9 cellular contexts compared by ENCODE assay signal in genomic region chr7:25852249-25852994, GRCh38.
DNase-seq lines count a peak whose midpoint lies in the region; ATAC-seq, FAIRE-seq and TF ChIP-seq lines count a peak whose summit lies in the region.
"Had no signal": no experiment of that assay in that cellular context is flagged by ENCODE, and none has a peak within 500 bp of the region (broad histone marks: within the 10 kb centered on the region; RNA-seq: fewer than 3 reads in every experiment).

No MANE protein-coding gene starts in this region.

- H3K36me3 ChIP-seq in HepG2 (replicated peaks in 1 of 2; ENCODE audit: control insufficient read depth in 1 of 2, insufficient read depth in 2 of 2, low read length in 2 of 2) (no peaks in the 10 kb centered on the region), right lobe of liver (no peaks in the 10 kb centered on the region), mammary epithelial cell (ENCODE audit: insufficient read depth, low read length) (no peaks in the 10 kb centered on the region), mesodermal cell (ENCODE audit: control insufficient read depth, insufficient read depth, low read length) (no peaks in the 10 kb centered on the region), uterus (no peaks in the 10 kb centered on the region)

- peak overlapping the region; percentile 15 for H3K4me2 ChIP-seq in HepG2 (ENCODE audit: low read depth, low read length)
- H3K4me2 ChIP-seq in mammary epithelial cell (ENCODE audit: insufficient read depth, low read depth, low read length) = peak overlapping the region; percentile 87

- intact Hi-C loops in HepG2 (cut with micrococcal nuclease; ENCODE audit: unreplicated experiment) = no loop called here
- intact Hi-C loops in right lobe of liver (cut with DNase I) = no loop called here
- intact Hi-C loops in mammary epithelial cell (cut with micrococcal nuclease) = loop anchor here (5.0 kb wide), 1 partner anchor 50 kb away; no protein-coding TSS in a partner anchor
- intact Hi-C loops in uterus (cut with DNase I; ENCODE audit: low total_unique reads) = loop anchor here (5.0 to 10.0 kb wide), 3 partner anchors 288 to 595 kb away; no protein-coding TSS in a partner anchor

- peaks cover 45% of the 10 kb centered on the region for H3K4me1 ChIP-seq in HepG2 (ENCODE audit: insufficient read depth, low read length)
- peaks cover 0 to 8% (median 0%) of the 10 kb centered on the region in 4 donors for H3K4me1 ChIP-seq in right lobe of liver
- peaks cover 14% of the 10 kb centered on the region for H3K4me1 ChIP-seq in mammary epithelial cell (ENCODE audit: insufficient read depth, low read length)
- peaks cover 61% of the 10 kb centered on the region for H3K4me1 ChIP-seq in mesodermal cell (ENCODE audit: control insufficient read depth, insufficient read depth, low read length, poor library complexity, severe bottlenecking)
- H3K4me1 ChIP-seq in uterus = peaks cover 22 to 44% of the 10 kb centered on the region in 2 donors

- TF ChIP-seq CTCF in HepG2 (CRISPR knock-in tag; IDR thresholded peaks at IDR 0.05) = no peak
- no peak for TF ChIP-seq CTCF in right lobe of liver (IDR thresholded peaks at IDR 0.05)
- no peak for TF ChIP-seq CTCF in mammary epithelial cell (conservative IDR thresholded peaks at IDR 0.05 in 1 of 2, IDR thresholded peaks at IDR 0.05 in 1 of 2; ENCODE audit: extremely low read depth in 1 of 2, insufficient read depth in 1 of 2, low read depth in 1 of 2, low read length in 2 of 2)
- peak in 1 of 4 experiments; percentile 13 for TF ChIP-seq CTCF in uterus (IDR thresholded peaks at IDR 0.05)

- BruUV-seq in HepG2 (replicated peaks; lab: Mats Ljungman, UMichigan) (no TSS peak), mammary epithelial cell (replicated peaks; lab: Mats Ljungman, UMichigan) (no TSS peak)

- CTCF ChIA-PET in HepG2 (lab: Yijun Ruan, JAX; ENCODE audit: low intra/inter-chr PET ratio, low total read pairs) = interaction anchor here (0.9 to 2.1 kb wide), 4 partner anchors 132 to 593 kb away, joined by 3 to 13 read pairs (median 5); no protein-coding TSS in a partner anchor
- CTCF ChIA-PET in mammary epithelial cell (lab: Charles Lee; ENCODE audit: low non-redundant PET) = interaction anchor here (0.6 to 0.9 kb wide), 4 partner anchors 10 to 1657 kb away, joined by 3 to 9 read pairs (median 4); no protein-coding TSS in a partner anchor

- H3K9me3 ChIP-seq in HepG2 (ENCODE audit: low read length) (no peaks in the 10 kb centered on the region), right lobe of liver (no peaks in the 10 kb centered on the region), mammary epithelial cell (replicated peaks; ENCODE audit: insufficient read depth, low read length) (no peaks in the 10 kb centered on the region), mesodermal cell (ENCODE audit: control insufficient read depth, low read length) (no peaks in the 10 kb centered on the region), uterus (no peaks in the 10 kb centered on the region)

- TF ChIP-seq EP300 in HepG2 (IDR thresholded peaks at IDR 0.05; ENCODE audit: low read depth in 2 of 2, low read length in 2 of 2) = no peak
- no peak for TF ChIP-seq EP300 in HepG2 (CRISPR knock-in tag; IDR thresholded peaks at IDR 0.05; ENCODE audit: borderline replicate concordance)

- H3K27me3 ChIP-seq in HepG2 (ENCODE audit: control insufficient read depth in 1 of 2, insufficient read depth in 2 of 2, low read length in 2 of 2) (peaks cover 2 to 68% of the 10 kb centered on the region in 2 experiments), right lobe of liver (peaks cover 36 to 59% of the 10 kb centered on the region in 2 donors), mammary epithelial cell (ENCODE audit: insufficient read depth, low read length) (peaks cover 5% of the 10 kb centered on the region), uterus (peaks cover 0 to 2% of the 10 kb centered on the region in 2 donors)

- H3K79me2 ChIP-seq in HepG2 (ENCODE audit: insufficient read depth, low read length) (no peaks in the 10 kb centered on the region), mammary epithelial cell (ENCODE audit: insufficient read depth, low read length) (no peaks in the 10 kb centered on the region)

- dilution Hi-C loops in mammary epithelial cell (cut with HindIII; ENCODE audit: low sequenced_read_pairs) = no loop called here

- ATAC-seq in HepG2 (peak; percentile 28), right lobe of liver (no peak)

- in situ Hi-C loops in HepG2 (cut with HindIII; ENCODE audit: extremely low pct_ligation_motif_present, low pct_unique_long_range_greater_than_20kb) (loop anchor here (5.0 to 10.0 kb wide), 4 partner anchors 138 to 595 kb away; no protein-coding TSS in a partner anchor), mammary epithelial cell (cut with MboI; ENCODE audit: low sequenced_read_pairs in 2 of 2) (loop anchor here (5.0 to 10.0 kb wide), 3 partner anchors 448 to 595 kb away; no protein-coding TSS in a partner anchor)

- 23% methylated on average over 8 of the region's 78 CpGs for WGBS in HepG2 (ENCODE audit: low lambda C conversion rate)
- WGBS in right lobe of liver (ENCODE audit: insufficient coverage, low coverage, low lambda C conversion rate, missing lambda C conversion rate) = 5% methylated on average over 3 of the region's 78 CpGs
- WGBS in mammary epithelial cell (ENCODE audit: low coverage, missing lambda C conversion rate) = 1% methylated on average over 12 of the region's 78 CpGs
- WGBS in mesodermal cell (ENCODE audit: insufficient coverage in 2 of 2), 2 experiments = 2 to 4% methylated on average over 49 to 52 of the region's 78 CpGs

- no peak overlapping the region for H2AFZ ChIP-seq in HepG2 (ENCODE audit: low read length)
- H2AFZ ChIP-seq in mammary epithelial cell (ENCODE audit: low read depth, low read length) = peak overlapping the region; percentile 83

- TF ChIP-seq POLR2A in HepG2 (IDR thresholded peaks at IDR 0.05; ENCODE audit: insufficient read depth in 1 of 2, low read depth in 2 of 2, low read length in 2 of 2) (no peak), right lobe of liver (IDR thresholded peaks at IDR 0.05) (no peak), uterus (IDR thresholded peaks at IDR 0.05) (peak in 1 of 2 donors; percentile 31)

- H4K20me1 ChIP-seq in HepG2 (ENCODE audit: insufficient read depth, low read length) (no peaks in the 10 kb centered on the region), mammary epithelial cell (ENCODE audit: insufficient read depth, low read length) (no peaks in the 10 kb centered on the region)

- no peak for TF ChIP-seq RAD21 in HepG2 (CRISPR knock-in tag; IDR thresholded peaks at IDR 0.05)

- FAIRE-seq in HepG2 (lab: Jason Lieb, UNC) = no peak
- FAIRE-seq: islet of Langerhans had no signal

- H3K9ac ChIP-seq in HepG2 (ENCODE audit: insufficient read depth, low read depth, low read length) (no peak overlapping the region), mammary epithelial cell (ENCODE audit: insufficient read depth, low read length) (no peak overlapping the region)

- POLR2A ChIA-PET in HepG2 (lab: Yijun Ruan, JAX) = no interaction called here

- H3K27ac ChIP-seq in HepG2 (ENCODE audit: extremely low read length, insufficient read depth, low read length) (no peak overlapping the region), right lobe of liver (no peak overlapping the region), mammary epithelial cell (ENCODE audit: insufficient read depth, low read depth, low read length) (no peak overlapping the region), mesodermal cell (ENCODE audit: low read depth, low read length, severe bottlenecking) (peak overlapping the region; percentile 82), uterus (peak overlapping the region; percentile 97)

- DNase-seq in HepG2 (ENCODE audit: low spot score) = no peak
- DNase-seq in right lobe of liver = no peak
- DNase-seq in mammary epithelial cell = no peak
- peak; percentile 80 to 88 for DNase-seq in uterus
- DNase-seq in NCI-H226 = no peak
- DNase-seq in NCI-H1930 (lab: John Stamatoyannopoulos, UW) = no peak
- DNase-seq in amygdala (lab: John Stamatoyannopoulos, UW) = no peak

- peak overlapping the region in 1 of 3 experiments; percentile 50; a peak in 1 of 6 replicates for H3K4me3 ChIP-seq in HepG2 (replicated peaks in 1 of 3; ENCODE audit: insufficient read depth in 1 of 3, low read depth in 2 of 3, low read length in 3 of 3)
- H3K4me3 ChIP-seq in right lobe of liver = no peak overlapping the region
- peak overlapping the region in 2 of 3 experiments; percentile 3 to 33 for H3K4me3 ChIP-seq in mammary epithelial cell (replicated peaks in 1 of 3; ENCODE audit: insufficient read depth in 1 of 3, low read depth in 2 of 3, low read length in 3 of 3)
- peak overlapping the region; percentile 38 for H3K4me3 ChIP-seq in mesodermal cell (ENCODE audit: extremely low read depth, insufficient read depth, low read length, poor library complexity, severe bottlenecking)
- peak overlapping the region in 1 of 2 donors; percentile 2 for H3K4me3 ChIP-seq in uterus

TF ChIP-seq in HepG2, 621 proteins besides CTCF, POLR2A, EP300 and RAD21 (continues in another document):
- no peak for TF ChIP-seq PAF1 (CRISPR knock-in tag; IDR thresholded peaks at IDR 0.05)
- TF ChIP-seq ZNF687 (CRISPR knock-in tag; IDR thresholded peaks at IDR 0.05) = peak; percentile 35; the same call in 1 of the 2 replicates

Comparison
In these comparisons a context has a peak if more than half of its experiments do, and no peak if none do; other contexts are left out.
1. DNase-seq: peak in uterus (2 of 2); none in HepG2 (single experiment), right lobe of liver (0 of 3), mammary epithelial cell (single experiment), NCI-H226 (single experiment), NCI-H1930 (0 of 2) and amygdala (0 of 56).
2. H3K27ac ChIP-seq: peak in mesodermal cell (single experiment) and uterus (2 of 2); none in HepG2 (single experiment), right lobe of liver (0 of 3) and mammary epithelial cell (single experiment).
3. H3K4me3 ChIP-seq: peak in mammary epithelial cell (2 of 3) and mesodermal cell (single experiment); none in right lobe of liver (0 of 3).
4. intact Hi-C loops: an anchor here in mammary epithelial cell (5.0 kb wide) and uterus (5.0 to 10.0 kb wide); none called in HepG2 and right lobe of liver.